In genomic region chr6:3640868-3641267, GRCh38 we compare ENCODE assay signal across 9 cellular contexts.
"Had no signal": no experiment of that assay in that cellular context is flagged by ENCODE, and none has a peak within 500 bp of the region (broad histone marks: within the 10 kb centered on the region; RNA-seq: fewer than 3 reads in every experiment).

No MANE protein-coding gene starts in this region.

- DNase-seq: GM23248, GOT3, H7, HFFc6, IMR-90, KBM-7 had no signal

- H3K4me1 ChIP-seq: HAP-1 had no signal

- H3K9ac ChIP-seq: GM23248 had no signal

- H3K27ac ChIP-seq: GM23248, HL-60 had no signal

- H3K4me3 ChIP-seq: GM23248, HAP-1 had no signal

- ATAC-seq: HCT116 had no signal

- H3K36me3 ChIP-seq: HAP-1 had no signal

- H2AFZ ChIP-seq: GM23248 had no signal
